ENCODE assay signal across 1 cellular context in the genomic region with DNA sequence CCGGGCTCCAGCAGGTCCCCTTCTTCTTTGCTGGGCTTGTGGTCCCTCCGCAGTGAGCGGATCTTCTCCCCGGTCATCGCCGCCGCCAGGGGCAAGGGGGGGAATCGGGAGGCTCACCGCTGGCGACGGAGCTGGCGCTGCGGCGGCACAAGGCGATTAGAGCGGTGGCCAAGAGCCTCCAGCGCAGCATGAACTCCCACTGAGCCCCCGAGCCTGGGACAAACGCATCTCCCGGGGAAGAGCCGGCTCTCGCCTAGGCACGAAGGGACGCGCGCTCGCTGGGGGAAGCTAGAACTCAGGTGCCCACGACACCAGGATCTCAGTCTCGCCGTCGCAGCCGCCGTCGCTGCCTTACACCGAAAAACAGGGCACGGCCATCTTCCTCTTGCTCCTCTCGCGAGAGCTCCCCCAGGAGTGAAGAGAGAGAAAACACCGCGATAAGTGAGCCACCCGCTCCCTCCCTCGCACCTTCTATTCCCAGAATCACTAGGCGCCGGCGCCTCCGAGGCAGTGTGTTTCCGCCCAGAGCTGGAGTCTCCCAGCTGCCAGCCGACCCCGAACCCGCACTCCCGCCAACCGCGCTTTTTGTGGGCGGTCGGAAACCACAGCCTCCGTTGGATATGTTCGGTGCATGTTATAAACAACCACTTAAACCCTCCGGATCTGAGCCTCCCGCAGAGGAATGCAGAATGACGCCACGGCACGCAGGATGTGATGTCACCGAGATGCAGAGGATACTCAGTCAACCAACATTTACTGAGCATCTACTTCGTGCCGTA.
A peak's percentile ranks its signal among the peaks of the same experiment; 100 is the strongest.
TF ChIP-seq lines count a peak whose summit lies in the region.

A gene with protein sequence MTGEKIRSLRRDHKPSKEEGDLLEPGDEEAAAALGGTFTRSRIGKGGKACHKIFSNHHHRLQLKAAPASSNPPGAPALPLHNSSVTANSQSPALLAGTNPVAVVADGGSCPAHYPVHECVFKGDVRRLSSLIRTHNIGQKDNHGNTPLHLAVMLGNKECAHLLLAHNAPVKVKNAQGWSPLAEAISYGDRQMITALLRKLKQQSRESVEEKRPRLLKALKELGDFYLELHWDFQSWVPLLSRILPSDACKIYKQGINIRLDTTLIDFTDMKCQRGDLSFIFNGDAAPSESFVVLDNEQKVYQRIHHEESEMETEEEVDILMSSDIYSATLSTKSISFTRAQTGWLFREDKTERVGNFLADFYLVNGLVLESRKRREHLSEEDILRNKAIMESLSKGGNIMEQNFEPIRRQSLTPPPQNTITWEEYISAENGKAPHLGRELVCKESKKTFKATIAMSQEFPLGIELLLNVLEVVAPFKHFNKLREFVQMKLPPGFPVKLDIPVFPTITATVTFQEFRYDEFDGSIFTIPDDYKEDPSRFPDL (minus strand): TSS at position 391 of the 779 bp plus-strand sequence. CDS start 314 bp downstream, at position 77.

TF ChIP-seq in K562, 482 proteins besides CTCF, POLR2A, EP300 and RAD21 (continued from another document and continues in another):
- TF ChIP-seq SP1 (CRISPR knock-in tag; IDR thresholded peaks at IDR 0.05) (peak; percentile 79), RBBP5 (IDR thresholded peaks at IDR 0.05; ENCODE audit: borderline replicate concordance, insufficient read depth, low read length, poor library complexity, severe bottlenecking) (peak; percentile 97), YY1 (IDR thresholded peaks at IDR 0.05; ENCODE audit: borderline replicate concordance in 1 of 3, control insufficient read depth in 1 of 3, extremely low read depth in 1 of 3, insufficient read depth in 3 of 3, insufficient read length in 1 of 3, insufficient replicate concordance in 2 of 3, low read depth in 1 of 3, low read length in 2 of 3) (peak; percentile 81 to 95 (median 94)), RFX7 (CRISPR knock-in tag; IDR thresholded peaks at IDR 0.05) (no peak), NFE2 (IDR thresholded peaks at IDR 0.05; ENCODE audit: low read depth) (no peak), GTF2A2 (tag; IDR thresholded peaks at IDR 0.05) (no peak), CCNT2 (IDR thresholded peaks at IDR 0.05; ENCODE audit: borderline replicate concordance, extremely low read depth, insufficient read length, low read depth, low read length) (no peak), SRSF3 (IDR thresholded peaks at IDR 0.05; ENCODE audit: insufficient read depth, low read length) (no peak), MIER1 (IDR thresholded peaks at IDR 0.05; ENCODE audit: low read depth) (0 out of 2 replicates have a peak, but pooled peaks have one; percentile 69), LCOR (CRISPR knock-in tag; IDR thresholded peaks at IDR 0.05) (peak; percentile 92), PHB2 (IDR thresholded peaks at IDR 0.05; ENCODE audit: low read depth) (0 out of 2 replicates have a peak, but pooled peaks have one; percentile 22), ZNF232 (CRISPR knock-in tag; IDR thresholded peaks at IDR 0.05) (no peak), ZNF445 (CRISPR knock-in tag; IDR thresholded peaks at IDR 0.05; ENCODE audit: low read depth) (no peak), NFE2L1 (tag; IDR thresholded peaks at IDR 0.05; ENCODE audit: borderline replicate concordance, low read depth) (no peak), ZNF324 (CRISPR knock-in tag; IDR thresholded peaks at IDR 0.05) (no peak), POLR3G (IDR thresholded peaks at IDR 0.05; ENCODE audit: extremely low read depth, insufficient read length, insufficient replicate concordance) (no peak), MAFF (IDR thresholded peaks at IDR 0.05; ENCODE audit: low read length) (no peak), TCF3 (CRISPR knock-in tag; IDR thresholded peaks at IDR 0.05) (no peak), MCM3 (IDR thresholded peaks at IDR 0.05) (no peak), RHOXF2B (CRISPR knock-in tag; conservative IDR thresholded peaks at IDR 0.05) (no peak), ZNF143 (CRISPR knock-in tag; IDR thresholded peaks at IDR 0.05) (no peak), SMAD1 (IDR thresholded peaks at IDR 0.05; ENCODE audit: low read depth, low read length, partially characterized antibody) (peak; percentile 54), CBX8 (IDR thresholded peaks at IDR 0.05; ENCODE audit: borderline replicate concordance, extremely low read depth, low read depth, low read length, poor library complexity, severe bottlenecking) (no peak), CAMTA2 (CRISPR knock-in tag; conservative IDR thresholded peaks at IDR 0.05) (0 out of 2 replicates have a peak, but pooled peaks have one; percentile 20), CC2D1A (IDR thresholded peaks at IDR 0.05) (peak; percentile 68; the same call in 1 of the 2 replicates), ZNF75A (CRISPR knock-in tag; IDR thresholded peaks at IDR 0.05) (no peak), ZNF347 (CRISPR knock-in tag; IDR thresholded peaks at IDR 0.05; ENCODE audit: low read depth) (no peak), PRPF4 (IDR thresholded peaks at IDR 0.05; ENCODE audit: insufficient read depth, low read depth, low read length, poor library complexity, severe bottlenecking) (no peak), HMG20A (CRISPR knock-in tag; conservative IDR thresholded peaks at IDR 0.05) (no peak), ATF1 (CRISPR knock-in tag; IDR thresholded peaks at IDR 0.05) (peak; percentile 55; the same call in 1 of the 2 replicates), ATF1 (tag; IDR thresholded peaks at IDR 0.05) (peak; percentile 99), FOXK1 (CRISPR knock-in tag; IDR thresholded peaks at IDR 0.05; ENCODE audit: borderline replicate concordance) (no peak)
- TF ChIP-seq, protein P1, sequence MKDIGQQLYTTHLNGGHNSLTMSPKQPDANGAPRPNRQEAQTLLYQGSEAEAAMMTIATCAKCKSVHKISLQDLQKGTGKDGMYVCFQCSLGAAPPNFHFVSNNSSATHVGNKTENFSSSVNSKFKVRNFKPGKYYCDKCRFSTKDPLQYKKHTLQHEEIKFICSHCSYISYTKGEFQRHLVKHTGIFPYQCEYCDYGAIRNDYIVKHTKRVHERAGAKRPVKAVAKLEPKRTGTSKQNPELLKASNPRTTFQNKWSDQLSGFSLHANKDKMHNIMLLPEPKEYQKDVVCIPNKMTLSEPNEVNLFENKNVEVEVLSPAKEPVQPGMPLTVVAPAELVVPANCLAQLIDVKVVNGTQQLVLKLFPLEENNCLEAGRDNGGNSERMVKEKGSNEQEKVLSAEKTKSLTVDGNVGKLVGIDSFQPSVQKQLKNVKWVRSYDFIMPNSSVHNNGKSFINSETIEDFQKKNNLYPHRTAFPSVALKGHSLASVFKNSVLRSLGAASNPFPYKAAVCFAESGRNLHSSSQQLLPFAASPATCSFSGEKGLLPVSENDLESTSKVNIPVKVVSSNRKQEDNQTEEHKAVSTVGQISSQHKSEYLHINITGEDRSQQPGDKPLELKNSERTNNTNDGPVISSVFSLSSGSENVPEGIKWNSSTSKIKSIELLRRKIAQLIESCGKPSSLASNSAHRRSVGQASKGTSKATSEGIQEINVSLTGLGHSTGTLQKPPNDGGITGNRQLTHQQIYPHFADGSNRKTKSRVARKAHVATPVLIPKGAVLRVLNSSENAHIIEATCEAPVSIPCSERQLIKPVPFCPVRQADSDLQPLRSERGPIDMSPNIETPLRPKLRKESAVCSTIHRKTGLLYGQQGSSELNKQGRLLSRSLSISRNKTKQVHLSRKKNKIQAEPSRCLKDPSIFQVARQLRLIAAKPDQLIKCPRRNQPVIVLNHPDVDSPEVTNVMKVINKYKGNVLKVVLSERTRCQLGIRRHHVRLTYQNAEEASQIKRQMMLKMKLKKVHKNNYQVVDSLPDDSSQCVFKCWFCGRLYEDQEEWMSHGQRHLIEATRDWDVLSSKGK (CRISPR knock-in tag; IDR thresholded peaks at IDR 0.05) = no peak
- TF ChIP-seq, protein P2, sequence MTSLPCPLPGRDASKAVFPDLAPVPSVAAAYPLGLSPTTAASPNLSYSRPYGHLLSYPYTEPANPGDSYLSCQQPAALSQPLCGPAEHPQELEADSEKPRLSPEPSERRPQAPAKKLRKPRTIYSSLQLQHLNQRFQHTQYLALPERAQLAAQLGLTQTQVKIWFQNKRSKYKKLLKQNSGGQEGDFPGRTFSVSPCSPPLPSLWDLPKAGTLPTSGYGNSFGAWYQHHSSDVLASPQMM (CRISPR knock-in tag; IDR thresholded peaks at IDR 0.05) = no peak
- TF ChIP-seq, protein P3, sequence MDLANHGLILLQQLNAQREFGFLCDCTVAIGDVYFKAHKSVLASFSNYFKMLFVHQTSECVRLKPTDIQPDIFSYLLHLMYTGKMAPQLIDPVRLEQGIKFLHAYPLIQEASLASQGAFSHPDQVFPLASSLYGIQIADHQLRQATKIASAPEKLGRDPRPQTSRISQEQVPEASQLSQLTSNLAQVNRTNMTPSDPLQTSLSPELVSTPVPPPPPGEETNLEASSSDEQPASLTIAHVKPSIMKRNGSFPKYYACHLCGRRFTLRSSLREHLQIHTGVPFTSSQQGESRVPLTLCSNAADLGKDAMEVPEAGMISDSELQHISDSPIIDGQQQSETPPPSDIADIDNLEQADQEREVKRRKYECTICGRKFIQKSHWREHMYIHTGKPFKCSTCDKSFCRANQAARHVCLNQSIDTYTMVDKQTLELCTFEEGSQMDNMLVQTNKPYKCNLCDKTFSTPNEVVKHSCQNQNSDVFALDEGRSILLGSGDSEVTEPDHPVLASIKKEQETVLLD (IDR thresholded peaks at IDR 0.05) = peak; percentile 50; the same call in 1 of the 2 replicates
- TF ChIP-seq, protein P4, sequence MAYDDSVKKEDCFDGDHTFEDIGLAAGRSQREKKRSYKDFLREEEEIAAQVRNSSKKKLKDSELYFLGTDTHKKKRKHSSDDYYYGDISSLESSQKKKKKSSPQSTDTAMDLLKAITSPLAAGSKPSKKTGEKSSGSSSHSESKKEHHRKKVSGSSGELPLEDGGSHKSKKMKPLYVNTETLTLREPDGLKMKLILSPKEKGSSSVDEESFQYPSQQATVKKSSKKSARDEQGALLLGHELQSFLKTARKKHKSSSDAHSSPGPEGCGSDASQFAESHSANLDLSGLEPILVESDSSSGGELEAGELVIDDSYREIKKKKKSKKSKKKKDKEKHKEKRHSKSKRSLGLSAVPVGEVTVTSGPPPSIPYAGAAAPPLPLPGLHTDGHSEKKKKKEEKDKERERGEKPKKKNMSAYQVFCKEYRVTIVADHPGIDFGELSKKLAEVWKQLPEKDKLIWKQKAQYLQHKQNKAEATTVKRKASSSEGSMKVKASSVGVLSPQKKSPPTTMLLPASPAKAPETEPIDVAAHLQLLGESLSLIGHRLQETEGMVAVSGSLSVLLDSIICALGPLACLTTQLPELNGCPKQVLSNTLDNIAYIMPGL (CRISPR knock-in tag; IDR thresholded peaks at IDR 0.05) = no peak
- TF ChIP-seq, protein P5, sequence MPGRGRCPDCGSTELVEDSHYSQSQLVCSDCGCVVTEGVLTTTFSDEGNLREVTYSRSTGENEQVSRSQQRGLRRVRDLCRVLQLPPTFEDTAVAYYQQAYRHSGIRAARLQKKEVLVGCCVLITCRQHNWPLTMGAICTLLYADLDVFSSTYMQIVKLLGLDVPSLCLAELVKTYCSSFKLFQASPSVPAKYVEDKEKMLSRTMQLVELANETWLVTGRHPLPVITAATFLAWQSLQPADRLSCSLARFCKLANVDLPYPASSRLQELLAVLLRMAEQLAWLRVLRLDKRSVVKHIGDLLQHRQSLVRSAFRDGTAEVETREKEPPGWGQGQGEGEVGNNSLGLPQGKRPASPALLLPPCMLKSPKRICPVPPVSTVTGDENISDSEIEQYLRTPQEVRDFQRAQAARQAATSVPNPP (IDR thresholded peaks at IDR 0.05; ENCODE audit: borderline replicate concordance, insufficient read depth, insufficient read length) = no peak
- TF ChIP-seq, protein P6, sequence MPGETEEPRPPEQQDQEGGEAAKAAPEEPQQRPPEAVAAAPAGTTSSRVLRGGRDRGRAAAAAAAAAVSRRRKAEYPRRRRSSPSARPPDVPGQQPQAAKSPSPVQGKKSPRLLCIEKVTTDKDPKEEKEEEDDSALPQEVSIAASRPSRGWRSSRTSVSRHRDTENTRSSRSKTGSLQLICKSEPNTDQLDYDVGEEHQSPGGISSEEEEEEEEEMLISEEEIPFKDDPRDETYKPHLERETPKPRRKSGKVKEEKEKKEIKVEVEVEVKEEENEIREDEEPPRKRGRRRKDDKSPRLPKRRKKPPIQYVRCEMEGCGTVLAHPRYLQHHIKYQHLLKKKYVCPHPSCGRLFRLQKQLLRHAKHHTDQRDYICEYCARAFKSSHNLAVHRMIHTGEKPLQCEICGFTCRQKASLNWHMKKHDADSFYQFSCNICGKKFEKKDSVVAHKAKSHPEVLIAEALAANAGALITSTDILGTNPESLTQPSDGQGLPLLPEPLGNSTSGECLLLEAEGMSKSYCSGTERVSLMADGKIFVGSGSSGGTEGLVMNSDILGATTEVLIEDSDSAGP (CRISPR knock-in tag; IDR thresholded peaks at IDR 0.05) = no peak
- TF ChIP-seq, protein P7, sequence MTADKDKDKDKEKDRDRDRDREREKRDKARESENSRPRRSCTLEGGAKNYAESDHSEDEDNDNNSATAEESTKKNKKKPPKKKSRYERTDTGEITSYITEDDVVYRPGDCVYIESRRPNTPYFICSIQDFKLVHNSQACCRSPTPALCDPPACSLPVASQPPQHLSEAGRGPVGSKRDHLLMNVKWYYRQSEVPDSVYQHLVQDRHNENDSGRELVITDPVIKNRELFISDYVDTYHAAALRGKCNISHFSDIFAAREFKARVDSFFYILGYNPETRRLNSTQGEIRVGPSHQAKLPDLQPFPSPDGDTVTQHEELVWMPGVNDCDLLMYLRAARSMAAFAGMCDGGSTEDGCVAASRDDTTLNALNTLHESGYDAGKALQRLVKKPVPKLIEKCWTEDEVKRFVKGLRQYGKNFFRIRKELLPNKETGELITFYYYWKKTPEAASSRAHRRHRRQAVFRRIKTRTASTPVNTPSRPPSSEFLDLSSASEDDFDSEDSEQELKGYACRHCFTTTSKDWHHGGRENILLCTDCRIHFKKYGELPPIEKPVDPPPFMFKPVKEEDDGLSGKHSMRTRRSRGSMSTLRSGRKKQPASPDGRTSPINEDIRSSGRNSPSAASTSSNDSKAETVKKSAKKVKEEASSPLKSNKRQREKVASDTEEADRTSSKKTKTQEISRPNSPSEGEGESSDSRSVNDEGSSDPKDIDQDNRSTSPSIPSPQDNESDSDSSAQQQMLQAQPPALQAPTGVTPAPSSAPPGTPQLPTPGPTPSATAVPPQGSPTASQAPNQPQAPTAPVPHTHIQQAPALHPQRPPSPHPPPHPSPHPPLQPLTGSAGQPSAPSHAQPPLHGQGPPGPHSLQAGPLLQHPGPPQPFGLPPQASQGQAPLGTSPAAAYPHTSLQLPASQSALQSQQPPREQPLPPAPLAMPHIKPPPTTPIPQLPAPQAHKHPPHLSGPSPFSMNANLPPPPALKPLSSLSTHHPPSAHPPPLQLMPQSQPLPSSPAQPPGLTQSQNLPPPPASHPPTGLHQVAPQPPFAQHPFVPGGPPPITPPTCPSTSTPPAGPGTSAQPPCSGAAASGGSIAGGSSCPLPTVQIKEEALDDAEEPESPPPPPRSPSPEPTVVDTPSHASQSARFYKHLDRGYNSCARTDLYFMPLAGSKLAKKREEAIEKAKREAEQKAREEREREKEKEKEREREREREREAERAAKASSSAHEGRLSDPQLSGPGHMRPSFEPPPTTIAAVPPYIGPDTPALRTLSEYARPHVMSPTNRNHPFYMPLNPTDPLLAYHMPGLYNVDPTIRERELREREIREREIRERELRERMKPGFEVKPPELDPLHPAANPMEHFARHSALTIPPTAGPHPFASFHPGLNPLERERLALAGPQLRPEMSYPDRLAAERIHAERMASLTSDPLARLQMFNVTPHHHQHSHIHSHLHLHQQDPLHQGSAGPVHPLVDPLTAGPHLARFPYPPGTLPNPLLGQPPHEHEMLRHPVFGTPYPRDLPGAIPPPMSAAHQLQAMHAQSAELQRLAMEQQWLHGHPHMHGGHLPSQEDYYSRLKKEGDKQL (CRISPR knock-in tag; IDR thresholded peaks at IDR 0.05; ENCODE audit: borderline replicate concordance) = no peak
